Comparison of ENCODE assay signal across 37 cellular contexts in the genomic region with DNA sequence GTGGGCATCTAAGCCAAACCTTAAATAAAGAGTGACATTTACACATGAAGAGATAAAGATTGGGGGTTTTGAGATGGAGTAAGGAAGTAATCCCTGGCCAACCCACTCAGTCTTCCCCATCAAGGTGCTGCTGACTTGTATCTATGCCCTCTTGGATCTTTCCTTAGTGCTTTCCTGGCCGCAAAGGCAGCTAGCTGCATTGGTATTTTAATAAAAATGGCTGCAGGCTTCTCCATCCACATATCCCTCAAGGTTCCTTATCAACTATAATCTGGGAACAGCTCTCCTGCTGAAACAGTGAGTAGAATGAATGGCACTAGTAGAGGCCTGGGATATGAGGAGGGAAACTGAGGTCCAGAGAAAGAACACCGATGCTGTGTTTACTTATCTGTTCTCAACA.
"Had no signal": no experiment of that assay in that cellular context is flagged by ENCODE, and none has a peak within 500 bp of the region (broad histone marks: within the 10 kb centered on the region; RNA-seq: fewer than 3 reads in every experiment).

No MANE protein-coding gene starts in this region.

- H3K9me3 ChIP-seq: adrenal gland, ascending aorta, body of pancreas, breast epithelium had no signal

- DNase-seq: activated effector memory CD4-positive, alpha-beta T cell treated with anti-CD3 and anti-CD28 coated beads, Interleukin-2, amount 50 U/mL, for 16 hours; activated effector memory CD4-positive, alpha-beta T cell treated with Interleukin-2 at 50 U/mL for 16 hours; activated gamma-delta T cell; activated gamma-delta T cell treated with Interleukin-2 at 50 U/mL for 16 hours; activated naive CD4-positive, alpha-beta T cell; activated naive CD4-positive, alpha-beta T cell treated with anti-CD3 and anti-CD28 coated beads for 36 hours; activated naive CD4-positive, alpha-beta T cell treated with anti-CD3 and anti-CD28 coated beads, Interleukin-2, amount 10 ng/mL, durations not matched to agents 7 days and 5 days; activated naive CD4-positive, alpha-beta T cell treated with anti-CD3 and anti-CD28 coated beads, Interleukin-2, amount 50 U/mL, for 16 hours; activated naive CD4-positive, alpha-beta T cell treated with Interleukin-2 at 50 U/mL for 16 hours; activated naive CD8-positive, alpha-beta T cell treated with anti-CD3 and anti-CD28 coated beads for 36 hours; activated naive CD8-positive, alpha-beta T cell treated with anti-CD3 and anti-CD28 coated beads, Interleukin-2, amount 10 ng/mL, durations not matched to agents 7 days and 5 days; activated naive CD8-positive, alpha-beta T cell treated with anti-CD3 and anti-CD28 coated beads, Interleukin-2, amount 50 U/mL, for 24 hours; activated T-cell treated with anti-CD3 and anti-CD28 coated beads, Interleukin-2, amount 50 U/mL, for 24 hours; activated T-cell treated with anti-CD3 and anti-CD28 coated beads, Interleukin-2, amount 50 U/mL, for 4 hours; activated T-cell treated with anti-CD3 and anti-CD28 coated beads, Interleukin-2, amount 50 U/mL, for 48 hours; activated T-cell treated with anti-CD3 and anti-CD28 coated beads, Interleukin-2, amount 50 U/mL, for 72 hours; adrenal gland; amniotic stem cell; amygdala; anterior cingulate cortex; aorta; body of pancreas; brain microvascular endothelial cell; caudate nucleus; central memory CD4-positive, alpha-beta T cell; cerebellar nuclear complex had no signal

- H3K27ac Mint-ChIP-seq: activated naive CD4-positive, alpha-beta T cell treated with anti-CD3 and anti-CD28 coated beads for 36 hours; activated naive CD4-positive, alpha-beta T cell treated with anti-CD3 and anti-CD28 coated beads, Interleukin-2, amount 10 ng/mL, durations not matched to agents 7 days and 5 days; activated naive CD4-positive, alpha-beta T cell treated with anti-CD3 and anti-CD28 coated beads, Interleukin-2, amount 50 U/mL, for 24 hours; activated naive CD4-positive, alpha-beta T cell treated with anti-CD3 and anti-CD28 coated beads, Interleukin-2, amount 50 U/mL, for 72 hours; activated naive CD8-positive, alpha-beta T cell; activated naive CD8-positive, alpha-beta T cell treated with anti-CD3 and anti-CD28 coated beads for 36 hours; activated naive CD8-positive, alpha-beta T cell treated with anti-CD3 and anti-CD28 coated beads, Interleukin-2, amount 10 ng/mL, durations not matched to agents 7 days and 5 days; activated naive CD8-positive, alpha-beta T cell treated with anti-CD3 and anti-CD28 coated beads, Interleukin-2, amount 50 U/mL, for 24 hours; activated T-cell treated with anti-CD3 and anti-CD28 coated beads, Interleukin-2, amount 50 U/mL, for 24 hours; activated T-cell treated with anti-CD3 and anti-CD28 coated beads, Interleukin-2, amount 50 U/mL, for 72 hours; activated T-helper 1 cell treated with anti-CD3 and anti-CD28 coated beads, Interleukin-12 subunit alpha, Interleukin-12 subunit beta, Interleukin-2, Interleukin-4 antibody, amounts not matched to agents 30 ng/mL and 10 ng/mL and 1 ng/mL, durations not matched to agents 14 hours and 24 hours and 36 hours; activated T-helper 17 cell treated with anti-CD3 and anti-CD28 coated beads, Interleukin-2, amount 50 U/mL, for 72 hours; activated T-helper 2 cell treated with anti-CD3 and anti-CD28 coated beads, Interferon-gamma antibody, Interleukin-2, Interleukin-4, amounts not matched to agents 10 μg/mL and 5 μg/mL and 100 μg/mL, durations not matched to agents 14 hours and 24 hours and 36 hours; brain had no signal

- H3K27me3 ChIP-seq: adrenal gland, ascending aorta, body of pancreas, brain microvascular endothelial cell, breast epithelium, cardiac muscle cell had no signal

- H3K27me3 Mint-ChIP-seq: activated naive CD8-positive, alpha-beta T cell treated with anti-CD3 and anti-CD28 coated beads for 36 hours; activated naive CD8-positive, alpha-beta T cell treated with anti-CD3 and anti-CD28 coated beads, Interleukin-2, amount 50 U/mL, for 24 hours; activated T-cell treated with anti-CD3 and anti-CD28 coated beads, Interleukin-2, amount 50 U/mL, for 24 hours; activated T-helper 17 cell treated with anti-CD3 and anti-CD28 coated beads, Interleukin-2, amount 50 U/mL, for 72 hours; brain had no signal

- H3K4me1 ChIP-seq: adrenal gland, ascending aorta, body of pancreas, breast epithelium had no signal

- H3K4me1 Mint-ChIP-seq: activated naive CD4-positive, alpha-beta T cell treated with anti-CD3 and anti-CD28 coated beads, Interleukin-2, amount 50 U/mL, for 24 hours; activated naive CD8-positive, alpha-beta T cell treated with anti-CD3 and anti-CD28 coated beads for 36 hours; activated naive CD8-positive, alpha-beta T cell treated with anti-CD3 and anti-CD28 coated beads, Interleukin-2, amount 10 ng/mL, durations not matched to agents 7 days and 5 days; activated naive CD8-positive, alpha-beta T cell treated with anti-CD3 and anti-CD28 coated beads, Interleukin-2, amount 50 U/mL, for 24 hours; activated T-helper 17 cell treated with anti-CD3 and anti-CD28 coated beads, Interleukin-2, amount 50 U/mL, for 72 hours; brain; central memory CD8-positive, alpha-beta T cell had no signal

- H3K27ac ChIP-seq: adrenal gland, ascending aorta, body of pancreas, brain microvascular endothelial cell, breast epithelium, cardiac muscle cell had no signal

- H3K4me3 ChIP-seq: adrenal gland, ascending aorta, body of pancreas, breast epithelium, cardiac muscle cell had no signal

- H3K36me3 Mint-ChIP-seq: activated naive CD4-positive, alpha-beta T cell treated with anti-CD3 and anti-CD28 coated beads, Interleukin-2, amount 10 ng/mL, durations not matched to agents 7 days and 5 days; activated naive CD4-positive, alpha-beta T cell treated with anti-CD3 and anti-CD28 coated beads, Interleukin-2, amount 50 U/mL, for 24 hours; activated naive CD4-positive, alpha-beta T cell treated with anti-CD3 and anti-CD28 coated beads, Interleukin-2, amount 50 U/mL, for 72 hours; activated naive CD8-positive, alpha-beta T cell treated with anti-CD3 and anti-CD28 coated beads for 36 hours; activated naive CD8-positive, alpha-beta T cell treated with anti-CD3 and anti-CD28 coated beads, Interleukin-2, amount 10 ng/mL, durations not matched to agents 7 days and 5 days; brain had no signal

- H3K4me3 Mint-ChIP-seq: activated naive CD4-positive, alpha-beta T cell treated with anti-CD3 and anti-CD28 coated beads for 36 hours; activated naive CD4-positive, alpha-beta T cell treated with anti-CD3 and anti-CD28 coated beads, Interleukin-2, amount 10 ng/mL, durations not matched to agents 7 days and 5 days; activated naive CD4-positive, alpha-beta T cell treated with anti-CD3 and anti-CD28 coated beads, Interleukin-2, amount 50 U/mL, for 24 hours; activated naive CD8-positive, alpha-beta T cell; activated naive CD8-positive, alpha-beta T cell treated with anti-CD3 and anti-CD28 coated beads for 36 hours; activated naive CD8-positive, alpha-beta T cell treated with anti-CD3 and anti-CD28 coated beads, Interleukin-2, amount 10 ng/mL, durations not matched to agents 7 days and 5 days; activated naive CD8-positive, alpha-beta T cell treated with anti-CD3 and anti-CD28 coated beads, Interleukin-2, amount 50 U/mL, for 24 hours; activated T-cell treated with anti-CD3 and anti-CD28 coated beads, Interleukin-2, amount 50 U/mL, for 24 hours; activated T-cell treated with anti-CD3 and anti-CD28 coated beads, Interleukin-2, amount 50 U/mL, for 4 hours; activated T-cell treated with anti-CD3 and anti-CD28 coated beads, Interleukin-2, amount 50 U/mL, for 72 hours; activated T-helper 1 cell treated with anti-CD3 and anti-CD28 coated beads, Interleukin-12 subunit alpha, Interleukin-12 subunit beta, Interleukin-2, Interleukin-4 antibody, amounts not matched to agents 30 ng/mL and 10 ng/mL and 1 ng/mL, durations not matched to agents 14 hours and 24 hours and 36 hours; activated T-helper 17 cell treated with anti-CD3 and anti-CD28 coated beads, Interleukin-2, amount 50 U/mL, for 72 hours; brain; central memory CD8-positive, alpha-beta T cell had no signal

- H3K36me3 ChIP-seq: adrenal gland, ascending aorta, brain microvascular endothelial cell, breast epithelium, cardiac muscle cell had no signal

- H3K9me3 Mint-ChIP-seq: activated naive CD4-positive, alpha-beta T cell treated with anti-CD3 and anti-CD28 coated beads for 36 hours; activated naive CD4-positive, alpha-beta T cell treated with anti-CD3 and anti-CD28 coated beads, Interleukin-2, amount 10 ng/mL, durations not matched to agents 7 days and 5 days; activated naive CD4-positive, alpha-beta T cell treated with anti-CD3 and anti-CD28 coated beads, Interleukin-2, amount 50 U/mL, for 24 hours; activated naive CD4-positive, alpha-beta T cell treated with anti-CD3 and anti-CD28 coated beads, Interleukin-2, amount 50 U/mL, for 72 hours; activated naive CD8-positive, alpha-beta T cell treated with anti-CD3 and anti-CD28 coated beads for 36 hours; activated naive CD8-positive, alpha-beta T cell treated with anti-CD3 and anti-CD28 coated beads, Interleukin-2, amount 10 ng/mL, durations not matched to agents 7 days and 5 days; activated naive CD8-positive, alpha-beta T cell treated with anti-CD3 and anti-CD28 coated beads, Interleukin-2, amount 50 U/mL, for 24 hours; activated T-cell treated with anti-CD3 and anti-CD28 coated beads, Interleukin-2, amount 50 U/mL, for 24 hours; activated T-cell treated with anti-CD3 and anti-CD28 coated beads, Interleukin-2, amount 50 U/mL, for 4 hours; activated T-cell treated with anti-CD3 and anti-CD28 coated beads, Interleukin-2, amount 50 U/mL, for 72 hours; activated T-helper 1 cell treated with anti-CD3 and anti-CD28 coated beads, Interleukin-12 subunit alpha, Interleukin-12 subunit beta, Interleukin-2, Interleukin-4 antibody, amounts not matched to agents 30 ng/mL and 10 ng/mL and 1 ng/mL, durations not matched to agents 14 hours and 24 hours and 36 hours; activated T-helper 17 cell treated with anti-CD3 and anti-CD28 coated beads, Interleukin-2, amount 50 U/mL, for 72 hours; activated T-helper 2 cell treated with anti-CD3 and anti-CD28 coated beads, Interferon-gamma antibody, Interleukin-2, Interleukin-4, amounts not matched to agents 10 μg/mL and 5 μg/mL and 100 μg/mL, durations not matched to agents 14 hours and 24 hours and 36 hours; brain; central memory CD8-positive, alpha-beta T cell had no signal
